8 cellular contexts compared by ENCODE assay signal in genomic region chr4:99088485-99089365, GRCh38. TPM values are rescaled to one million over a fixed set of nuclear protein-coding genes. Genes with fewer than 3 reads are reported as not detected.
DNase-seq lines count a peak whose midpoint lies in the region; ATAC-seq and TF ChIP-seq lines count a peak whose summit lies in the region.

TSS of gene ADH5 (minus strand) at chr4:99088788. CDS start at chr4:99088700, 88 bp downstream.

- peak; percentile 95 to 98 for ATAC-seq in activated naive CD4-positive, alpha-beta T cell treated with anti-CD3 and anti-CD28 coated beads, Interleukin-2, amount 50 U/mL, for 72 hours
- peak; percentile 92 for ATAC-seq in omental fat pad (ENCODE audit: low FRiP score)

- peaks cover 1% of the 10 kb centered on the region; the same call in 1 of the 2 replicates for H3K36me3 ChIP-seq in GM06990 (ENCODE audit: control insufficient read depth, insufficient read depth, low read length)

- H3K9me3 Mint-ChIP-seq in activated naive CD4-positive, alpha-beta T cell treated with anti-CD3 and anti-CD28 coated beads, Interleukin-2, amount 50 U/mL, for 72 hours: no peaks in the 10 kb centered on the region

- H3K36me3 Mint-ChIP-seq in activated naive CD4-positive, alpha-beta T cell treated with anti-CD3 and anti-CD28 coated beads, Interleukin-2, amount 50 U/mL, for 72 hours: peaks cover 30 to 37% of the 10 kb centered on the region in 2 donors

- DNase-seq in GM06990 (ENCODE audit: extremely low read depth, insufficient read length) (peak; percentile 90), HFF-Myc (ENCODE audit: extremely low read depth, low read depth) (peak; percentile 44), MV-4-11 (lab: John Stamatoyannopoulos, UW) (peak; percentile 78), SKM-1 (lab: John Stamatoyannopoulos, UW; ENCODE audit: unreplicated experiment) (peak; percentile 77), glomerular visceral epithelial cell (ENCODE audit: extremely low spot score) (peak; percentile 90), omental fat pad (ENCODE audit: low spot score) (peak; percentile 69)
- peak; percentile 73 to 78 for DNase-seq in activated naive CD4-positive, alpha-beta T cell treated with anti-CD3 and anti-CD28 coated beads, Interleukin-2, amount 50 U/mL, for 72 hours (ENCODE audit: low spot score in 2 of 2)

- H3K27me3 ChIP-seq in GM06990 (replicated peaks; ENCODE audit: control insufficient read depth, insufficient read depth, low read length): no peaks in the 10 kb centered on the region

- peak within 1 kb of the TSS; percentile 85 for H3K27ac ChIP-seq in temporal lobe (ENCODE audit: low read depth, low read length)

- H3K27ac Mint-ChIP-seq in activated naive CD4-positive, alpha-beta T cell treated with anti-CD3 and anti-CD28 coated beads, Interleukin-2, amount 50 U/mL, for 72 hours: peak within 1 kb of the TSS; percentile 95 to 99

- H3K4me3 ChIP-seq in GM06990 (replicated peaks; ENCODE audit: low read depth, low read length) (peak within 1 kb of the TSS; percentile 81), HFF-Myc (replicated peaks; ENCODE audit: low read depth, low read length) (peak within 1 kb of the TSS; percentile 80)

- TF ChIP-seq CTCF in GM06990 (IDR thresholded peaks at IDR 0.05; ENCODE audit: insufficient read depth, low read length, poor library complexity, severe bottlenecking) (no peak), HFF-Myc (IDR thresholded peaks at IDR 0.05; ENCODE audit: low read depth, low read length, missing control alignments) (no peak), omental fat pad (IDR thresholded peaks at IDR 0.05) (no peak)

RNA-seq across cellular contexts. Expression of gene ADH5, which starts in this region (rescaled TPM):
- total RNA-seq in activated naive CD4-positive, alpha-beta T cell treated with anti-CD3 and anti-CD28 coated beads, Interleukin-2, amount 50 U/mL, for 72 hours: 100 to 1,000 TPM in 1 of 2 donors, 10 to 100 TPM in 1; 67.3 to 122 TPM
- 100 to 1,000 TPM; 126 to 227 (median 161) TPM for total RNA-seq in omental fat pad
- 79.2 TPM for total RNA-seq in temporal lobe

Comparison
In these comparisons a context has a peak if more than half of its experiments do, and no peak if none do; other contexts are left out.
1. Peak in every context shown above with its lines: DNase-seq, ATAC-seq, H3K4me3 ChIP-seq and H3K27ac ChIP-seq.